Comparison of ENCODE assay signal across 12 cellular contexts in genomic region chr14:105857223-105857815, GRCh38.
DNase-seq lines count a peak whose midpoint lies in the region; ATAC-seq and TF ChIP-seq lines count a peak whose summit lies in the region.
"Had no signal": no experiment of that assay in that cellular context is flagged by ENCODE, and none has a peak within 500 bp of the region (broad histone marks: within the 10 kb centered on the region; RNA-seq: fewer than 3 reads in every experiment).

No MANE protein-coding gene starts in this region.

- POLR2A ChIA-PET in activated CD4-positive, alpha-beta T cell treated with anti-CD3 and anti-CD28 coated beads, Interleukin-2, amount 10 ng/mL, durations not matched to agents 7 days and 5 days (lab: Charles Lee): no interaction called here

- TF ChIP-seq POLR2A in heart left ventricle (IDR thresholded peaks at IDR 0.05) (no peak), vagina (IDR thresholded peaks at IDR 0.05) (no peak)

- TF ChIP-seq CTCF in heart left ventricle (IDR thresholded peaks at IDR 0.05) (no peak), vagina (IDR thresholded peaks at IDR 0.05) (no peak)

- 47 to 81% (median 68%) methylated on average over 1 of the region's 1 CpG for WGBS in heart left ventricle, 4 donors

- no peaks in the 10 kb centered on the region for H3K9me3 Mint-ChIP-seq in activated CD4-positive, alpha-beta T cell treated with anti-CD3 and anti-CD28 coated beads, Interleukin-2, amount 10 ng/mL, durations not matched to agents 7 days and 5 days
- H3K9me3 Mint-ChIP-seq in stimulated activated memory B cell treated with anti-CD40 and anti-IgM and Interleukin-4, amounts not matched to agents 10 μg/mL and 1 μg/mL and 100 μg/mL, for 72 hours: no peaks in the 10 kb centered on the region

- no peaks in the 10 kb centered on the region for H3K27me3 Mint-ChIP-seq in activated CD4-positive, alpha-beta T cell treated with anti-CD3 and anti-CD28 coated beads, Interleukin-2, amount 10 ng/mL, durations not matched to agents 7 days and 5 days
- H3K27me3 Mint-ChIP-seq in stimulated activated memory B cell treated with anti-CD40 and anti-IgM and Interleukin-4, amounts not matched to agents 10 μg/mL and 1 μg/mL and 100 μg/mL, for 72 hours: no peaks in the 10 kb centered on the region

- H3K27ac Mint-ChIP-seq in activated CD4-positive, alpha-beta T cell treated with anti-CD3 and anti-CD28 coated beads, Interleukin-2, amount 10 ng/mL, durations not matched to agents 7 days and 5 days: peak overlapping the region; percentile 93
- peak overlapping the region; percentile 100 for H3K27ac Mint-ChIP-seq in stimulated activated memory B cell treated with anti-CD40 and anti-IgM and Interleukin-4, amounts not matched to agents 10 μg/mL and 1 μg/mL and 100 μg/mL, for 72 hours

- peaks cover 16% of the 10 kb centered on the region for H3K36me3 Mint-ChIP-seq in activated CD4-positive, alpha-beta T cell treated with anti-CD3 and anti-CD28 coated beads, Interleukin-2, amount 10 ng/mL, durations not matched to agents 7 days and 5 days (ENCODE audit: low read depth)
- peaks cover 86% of the 10 kb centered on the region for H3K36me3 Mint-ChIP-seq in stimulated activated memory B cell treated with anti-CD40 and anti-IgM and Interleukin-4, amounts not matched to agents 10 μg/mL and 1 μg/mL and 100 μg/mL, for 72 hours

- peaks cover 0 to 15% (median 0%) of the 10 kb centered on the region in 9 donors for H3K27me3 ChIP-seq in heart left ventricle
- no peaks in the 10 kb centered on the region for H3K27me3 ChIP-seq in vagina
- H3K27me3 ChIP-seq: stomach had no signal

- H3K36me3 ChIP-seq in heart left ventricle: no peaks in the 10 kb centered on the region
- no peaks in the 10 kb centered on the region for H3K36me3 ChIP-seq in vagina
- H3K36me3 ChIP-seq: stomach had no signal

- peak overlapping the region; percentile 70 for H3K4me3 Mint-ChIP-seq in activated CD4-positive, alpha-beta T cell treated with anti-CD3 and anti-CD28 coated beads, Interleukin-2, amount 10 ng/mL, durations not matched to agents 7 days and 5 days
- H3K4me3 Mint-ChIP-seq in stimulated activated memory B cell treated with anti-CD40 and anti-IgM and Interleukin-4, amounts not matched to agents 10 μg/mL and 1 μg/mL and 100 μg/mL, for 72 hours: peak overlapping the region; percentile 96

- DNase-seq in activated CD4-positive, alpha-beta T cell treated with anti-CD3 and anti-CD28 coated beads, Interleukin-2, amount 10 ng/mL, durations not matched to agents 7 days and 5 days: peak; percentile 64
- no peak for DNase-seq in activated CD4-positive, alpha-beta T cell treated with anti-CD3 and anti-CD28 coated beads for 4 hours
- DNase-seq in T follicular helper cell (ENCODE audit: low read depth) (peak; percentile 15), heart left ventricle (peak in 3 of 5 donors; percentile 15 to 55 (median 20)), vagina (ENCODE audit: extremely low spot score in 2 of 2) (no peak), inferior parietal cortex (ENCODE audit: extremely low spot score) (no peak)
- DNase-seq: activated gamma-delta T cell treated with Interleukin-2 at 50 U/mL for 16 hours, IMR-90, NCI-H1694, stomach had no signal

- intact Hi-C loops in heart left ventricle (cut with DNase I): no loop called here
- intact Hi-C loops in vagina (cut with DNase I): no loop called here

- H3K4me3 ChIP-seq in heart left ventricle (no peak overlapping the region), vagina (no peak overlapping the region)
- H3K4me3 ChIP-seq: stomach had no signal

- no peaks in the 10 kb centered on the region for H3K9me3 ChIP-seq in heart left ventricle
- H3K9me3 ChIP-seq in vagina: no peaks in the 10 kb centered on the region
- H3K9me3 ChIP-seq: stomach had no signal

- H3K4me1 ChIP-seq in heart left ventricle (no peaks in the 10 kb centered on the region), vagina (no peaks in the 10 kb centered on the region)
- H3K4me1 ChIP-seq: stomach had no signal

- H3K27ac ChIP-seq in heart left ventricle (no peak overlapping the region), vagina (no peak overlapping the region)
- H3K27ac ChIP-seq: stomach had no signal

- CTCF ChIA-PET in activated CD4-positive, alpha-beta T cell treated with anti-CD3 and anti-CD28 coated beads, Interleukin-2, amount 10 ng/mL, durations not matched to agents 7 days and 5 days (lab: Charles Lee): interaction anchor here (0.6 kb wide), 1 partner anchor 144 kb away, joined by 3 read pairs; no protein-coding TSS in a partner anchor

- ATAC-seq in heart left ventricle (no peak), GM18873 (IDR thresholded peaks at IDR 0.05; ENCODE audit: low FRiP score, unreplicated experiment) (no peak)
- ATAC-seq in stimulated activated memory B cell treated with anti-CD40 and anti-IgM and Interleukin-4, amounts not matched to agents 10 μg/mL and 1 μg/mL and 100 μg/mL, for 72 hours: no peak

- H3K4me1 Mint-ChIP-seq in activated CD4-positive, alpha-beta T cell treated with anti-CD3 and anti-CD28 coated beads, Interleukin-2, amount 10 ng/mL, durations not matched to agents 7 days and 5 days: peaks cover 71% of the 10 kb centered on the region
- H3K4me1 Mint-ChIP-seq in stimulated activated memory B cell treated with anti-CD40 and anti-IgM and Interleukin-4, amounts not matched to agents 10 μg/mL and 1 μg/mL and 100 μg/mL, for 72 hours: peaks cover 37% of the 10 kb centered on the region

Comparison
In these comparisons a context has a peak if more than half of its experiments do, and no peak if none do; other contexts are left out.
1. DNase-seq: peak in activated CD4-positive, alpha-beta T cell treated with anti-CD3 and anti-CD28 coated beads, Interleukin-2, amount 10 ng/mL, durations not matched to agents 7 days and 5 days (single experiment), T follicular helper cell (single experiment) and heart left ventricle (3 of 5); none in activated CD4-positive, alpha-beta T cell treated with anti-CD3 and anti-CD28 coated beads for 4 hours (0 of 2), vagina (0 of 2) and inferior parietal cortex (single experiment).